In the genomic region with DNA sequence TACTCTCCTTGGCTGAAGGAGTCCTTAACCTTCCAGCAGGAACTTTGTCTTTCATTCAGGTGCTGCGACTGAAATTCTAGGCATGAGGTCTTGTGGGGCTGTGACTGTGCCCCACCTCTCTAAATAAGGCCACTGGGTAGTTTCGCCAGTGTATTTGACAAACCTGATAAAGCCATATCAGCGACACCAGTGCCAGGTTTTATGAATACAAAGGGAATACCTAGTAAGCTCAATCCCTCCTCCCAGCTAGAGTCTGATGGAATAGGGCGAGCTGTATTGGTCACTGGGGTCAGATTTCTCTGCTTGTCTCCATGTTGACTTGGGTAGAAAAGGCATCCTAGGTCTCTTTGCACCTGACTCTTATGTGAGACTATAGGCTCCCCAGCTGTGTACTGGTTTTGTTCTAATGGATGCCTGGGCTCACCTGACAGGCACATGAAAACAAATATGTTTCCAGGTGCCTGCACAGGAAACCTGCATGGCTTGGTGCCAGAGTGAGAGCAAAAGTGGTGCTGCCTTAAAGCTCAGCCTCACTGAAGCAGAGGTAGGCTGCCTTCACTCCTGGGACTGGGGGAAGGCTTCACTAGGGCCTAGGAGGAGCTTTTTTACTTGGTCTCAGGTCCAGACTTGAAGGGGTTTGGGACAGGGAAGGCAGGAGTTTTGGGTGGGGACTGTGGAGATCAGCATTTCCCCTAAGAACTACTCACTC, we compare ENCODE assay signal across 1 cellular context.
TF ChIP-seq lines count a peak whose summit lies in the region.

No MANE protein-coding gene starts in this region.

TF ChIP-seq in K562, 482 proteins besides CTCF, POLR2A, EP300 and RAD21:
- TF ChIP-seq BACH1 (tag; IDR thresholded peaks at IDR 0.05): no peak
- no peak for TF ChIP-seq NCOA6 (IDR thresholded peaks at IDR 0.05)
- no peak for TF ChIP-seq FOS (IDR thresholded peaks at IDR 0.05; ENCODE audit: extremely low read depth, insufficient read length)
- TF ChIP-seq HDAC1 (IDR thresholded peaks at IDR 0.05): no peak
- TF ChIP-seq HMGN3 (IDR thresholded peaks at IDR 0.05; ENCODE audit: borderline replicate concordance, extremely low read depth, insufficient read length, low read depth, low read length): no peak
- no peak for TF ChIP-seq TAL1 (IDR thresholded peaks at IDR 0.05)
- TF ChIP-seq RBFOX2 (IDR thresholded peaks at IDR 0.05; ENCODE audit: low read depth, low read length): no peak
- TF ChIP-seq, protein P1, sequence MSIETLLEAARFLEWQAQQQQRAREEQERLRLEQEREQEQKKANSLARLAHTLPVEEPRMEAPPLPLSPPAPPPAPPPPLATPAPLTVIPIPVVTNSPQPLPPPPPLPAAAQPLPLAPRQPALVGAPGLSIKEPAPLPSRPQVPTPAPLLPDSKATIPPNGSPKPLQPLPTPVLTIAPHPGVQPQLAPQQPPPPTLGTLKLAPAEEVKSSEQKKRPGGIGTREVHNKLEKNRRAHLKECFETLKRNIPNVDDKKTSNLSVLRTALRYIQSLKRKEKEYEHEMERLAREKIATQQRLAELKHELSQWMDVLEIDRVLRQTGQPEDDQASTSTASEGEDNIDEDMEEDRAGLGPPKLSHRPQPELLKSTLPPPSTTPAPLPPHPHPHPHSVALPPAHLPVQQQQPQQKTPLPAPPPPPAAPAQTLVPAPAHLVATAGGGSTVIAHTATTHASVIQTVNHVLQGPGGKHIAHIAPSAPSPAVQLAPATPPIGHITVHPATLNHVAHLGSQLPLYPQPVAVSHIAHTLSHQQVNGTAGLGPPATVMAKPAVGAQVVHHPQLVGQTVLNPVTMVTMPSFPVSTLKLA (conservative IDR thresholded peaks at IDR 0.05): no peak
- no peak for TF ChIP-seq ZNF324 (CRISPR knock-in tag; IDR thresholded peaks at IDR 0.05)
- TF ChIP-seq ZNF253 (CRISPR knock-in tag; conservative IDR thresholded peaks at IDR 0.05): no peak
- TF ChIP-seq ARID1B (IDR thresholded peaks at IDR 0.05): no peak
- no peak for TF ChIP-seq ZBTB49 (CRISPR knock-in tag; IDR thresholded peaks at IDR 0.05; ENCODE audit: borderline replicate concordance)
- no peak for TF ChIP-seq NFYB (IDR thresholded peaks at IDR 0.05; ENCODE audit: extremely low read depth, insufficient read length)
- no peak for TF ChIP-seq ZFP30 (CRISPR knock-in tag; IDR thresholded peaks at IDR 0.05; ENCODE audit: borderline replicate concordance)
